In the genomic region with DNA sequence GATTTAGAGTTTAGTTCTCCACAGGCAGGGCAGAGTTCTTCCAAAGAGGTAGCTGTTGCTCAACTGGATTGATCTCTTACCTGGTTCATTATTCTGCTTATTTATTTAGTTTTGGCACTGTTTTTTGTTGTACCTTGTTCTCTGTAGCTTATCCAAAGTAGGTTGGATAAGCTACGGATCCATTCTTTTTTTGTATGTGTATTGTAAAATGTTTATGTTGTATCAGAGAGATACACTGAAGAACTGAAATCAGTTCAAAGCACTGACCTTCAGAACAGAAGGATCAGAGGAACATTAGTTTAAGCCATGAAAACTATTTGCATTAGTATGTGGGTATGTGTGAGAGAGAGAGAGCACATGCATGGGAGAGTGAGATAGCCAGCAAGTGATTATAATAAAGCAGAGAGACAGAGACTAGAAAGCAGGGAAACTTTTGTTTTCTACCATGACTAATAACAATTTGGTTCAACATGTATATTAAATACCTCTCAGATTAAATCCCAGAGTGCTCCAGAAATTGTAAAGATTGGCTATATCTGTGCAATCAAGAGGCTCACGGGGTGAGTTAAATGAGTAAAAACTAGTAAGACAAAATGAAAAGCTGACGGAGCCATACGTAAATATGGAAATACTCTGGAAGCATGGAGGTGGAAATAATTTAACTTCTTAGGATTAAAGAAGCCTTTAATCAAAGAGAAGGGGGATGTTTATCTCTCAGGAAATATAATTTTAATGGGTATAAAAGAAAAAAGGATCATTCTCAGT, we compare ENCODE assay signal across 1 cellular context.
TF ChIP-seq lines count a peak whose summit lies in the region.

No MANE protein-coding gene starts in this region.

TF ChIP-seq in GM23338, 12 proteins besides CTCF, POLR2A, EP300 and RAD21 (continued from another document):
- TF ChIP-seq, protein P1, sequence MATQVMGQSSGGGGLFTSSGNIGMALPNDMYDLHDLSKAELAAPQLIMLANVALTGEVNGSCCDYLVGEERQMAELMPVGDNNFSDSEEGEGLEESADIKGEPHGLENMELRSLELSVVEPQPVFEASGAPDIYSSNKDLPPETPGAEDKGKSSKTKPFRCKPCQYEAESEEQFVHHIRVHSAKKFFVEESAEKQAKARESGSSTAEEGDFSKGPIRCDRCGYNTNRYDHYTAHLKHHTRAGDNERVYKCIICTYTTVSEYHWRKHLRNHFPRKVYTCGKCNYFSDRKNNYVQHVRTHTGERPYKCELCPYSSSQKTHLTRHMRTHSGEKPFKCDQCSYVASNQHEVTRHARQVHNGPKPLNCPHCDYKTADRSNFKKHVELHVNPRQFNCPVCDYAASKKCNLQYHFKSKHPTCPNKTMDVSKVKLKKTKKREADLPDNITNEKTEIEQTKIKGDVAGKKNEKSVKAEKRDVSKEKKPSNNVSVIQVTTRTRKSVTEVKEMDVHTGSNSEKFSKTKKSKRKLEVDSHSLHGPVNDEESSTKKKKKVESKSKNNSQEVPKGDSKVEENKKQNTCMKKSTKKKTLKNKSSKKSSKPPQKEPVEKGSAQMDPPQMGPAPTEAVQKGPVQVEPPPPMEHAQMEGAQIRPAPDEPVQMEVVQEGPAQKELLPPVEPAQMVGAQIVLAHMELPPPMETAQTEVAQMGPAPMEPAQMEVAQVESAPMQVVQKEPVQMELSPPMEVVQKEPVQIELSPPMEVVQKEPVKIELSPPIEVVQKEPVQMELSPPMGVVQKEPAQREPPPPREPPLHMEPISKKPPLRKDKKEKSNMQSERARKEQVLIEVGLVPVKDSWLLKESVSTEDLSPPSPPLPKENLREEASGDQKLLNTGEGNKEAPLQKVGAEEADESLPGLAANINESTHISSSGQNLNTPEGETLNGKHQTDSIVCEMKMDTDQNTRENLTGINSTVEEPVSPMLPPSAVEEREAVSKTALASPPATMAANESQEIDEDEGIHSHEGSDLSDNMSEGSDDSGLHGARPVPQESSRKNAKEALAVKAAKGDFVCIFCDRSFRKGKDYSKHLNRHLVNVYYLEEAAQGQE (IDR thresholded peaks at IDR 0.05; ENCODE audit: unreplicated experiment): no peak
- TF ChIP-seq, protein P2, sequence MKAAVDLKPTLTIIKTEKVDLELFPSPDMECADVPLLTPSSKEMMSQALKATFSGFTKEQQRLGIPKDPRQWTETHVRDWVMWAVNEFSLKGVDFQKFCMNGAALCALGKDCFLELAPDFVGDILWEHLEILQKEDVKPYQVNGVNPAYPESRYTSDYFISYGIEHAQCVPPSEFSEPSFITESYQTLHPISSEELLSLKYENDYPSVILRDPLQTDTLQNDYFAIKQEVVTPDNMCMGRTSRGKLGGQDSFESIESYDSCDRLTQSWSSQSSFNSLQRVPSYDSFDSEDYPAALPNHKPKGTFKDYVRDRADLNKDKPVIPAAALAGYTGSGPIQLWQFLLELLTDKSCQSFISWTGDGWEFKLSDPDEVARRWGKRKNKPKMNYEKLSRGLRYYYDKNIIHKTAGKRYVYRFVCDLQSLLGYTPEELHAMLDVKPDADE (IDR thresholded peaks at IDR 0.05): no peak
- no peak for TF ChIP-seq STAT1 (IDR thresholded peaks at IDR 0.05; ENCODE audit: unreplicated experiment)
- TF ChIP-seq, protein P3, sequence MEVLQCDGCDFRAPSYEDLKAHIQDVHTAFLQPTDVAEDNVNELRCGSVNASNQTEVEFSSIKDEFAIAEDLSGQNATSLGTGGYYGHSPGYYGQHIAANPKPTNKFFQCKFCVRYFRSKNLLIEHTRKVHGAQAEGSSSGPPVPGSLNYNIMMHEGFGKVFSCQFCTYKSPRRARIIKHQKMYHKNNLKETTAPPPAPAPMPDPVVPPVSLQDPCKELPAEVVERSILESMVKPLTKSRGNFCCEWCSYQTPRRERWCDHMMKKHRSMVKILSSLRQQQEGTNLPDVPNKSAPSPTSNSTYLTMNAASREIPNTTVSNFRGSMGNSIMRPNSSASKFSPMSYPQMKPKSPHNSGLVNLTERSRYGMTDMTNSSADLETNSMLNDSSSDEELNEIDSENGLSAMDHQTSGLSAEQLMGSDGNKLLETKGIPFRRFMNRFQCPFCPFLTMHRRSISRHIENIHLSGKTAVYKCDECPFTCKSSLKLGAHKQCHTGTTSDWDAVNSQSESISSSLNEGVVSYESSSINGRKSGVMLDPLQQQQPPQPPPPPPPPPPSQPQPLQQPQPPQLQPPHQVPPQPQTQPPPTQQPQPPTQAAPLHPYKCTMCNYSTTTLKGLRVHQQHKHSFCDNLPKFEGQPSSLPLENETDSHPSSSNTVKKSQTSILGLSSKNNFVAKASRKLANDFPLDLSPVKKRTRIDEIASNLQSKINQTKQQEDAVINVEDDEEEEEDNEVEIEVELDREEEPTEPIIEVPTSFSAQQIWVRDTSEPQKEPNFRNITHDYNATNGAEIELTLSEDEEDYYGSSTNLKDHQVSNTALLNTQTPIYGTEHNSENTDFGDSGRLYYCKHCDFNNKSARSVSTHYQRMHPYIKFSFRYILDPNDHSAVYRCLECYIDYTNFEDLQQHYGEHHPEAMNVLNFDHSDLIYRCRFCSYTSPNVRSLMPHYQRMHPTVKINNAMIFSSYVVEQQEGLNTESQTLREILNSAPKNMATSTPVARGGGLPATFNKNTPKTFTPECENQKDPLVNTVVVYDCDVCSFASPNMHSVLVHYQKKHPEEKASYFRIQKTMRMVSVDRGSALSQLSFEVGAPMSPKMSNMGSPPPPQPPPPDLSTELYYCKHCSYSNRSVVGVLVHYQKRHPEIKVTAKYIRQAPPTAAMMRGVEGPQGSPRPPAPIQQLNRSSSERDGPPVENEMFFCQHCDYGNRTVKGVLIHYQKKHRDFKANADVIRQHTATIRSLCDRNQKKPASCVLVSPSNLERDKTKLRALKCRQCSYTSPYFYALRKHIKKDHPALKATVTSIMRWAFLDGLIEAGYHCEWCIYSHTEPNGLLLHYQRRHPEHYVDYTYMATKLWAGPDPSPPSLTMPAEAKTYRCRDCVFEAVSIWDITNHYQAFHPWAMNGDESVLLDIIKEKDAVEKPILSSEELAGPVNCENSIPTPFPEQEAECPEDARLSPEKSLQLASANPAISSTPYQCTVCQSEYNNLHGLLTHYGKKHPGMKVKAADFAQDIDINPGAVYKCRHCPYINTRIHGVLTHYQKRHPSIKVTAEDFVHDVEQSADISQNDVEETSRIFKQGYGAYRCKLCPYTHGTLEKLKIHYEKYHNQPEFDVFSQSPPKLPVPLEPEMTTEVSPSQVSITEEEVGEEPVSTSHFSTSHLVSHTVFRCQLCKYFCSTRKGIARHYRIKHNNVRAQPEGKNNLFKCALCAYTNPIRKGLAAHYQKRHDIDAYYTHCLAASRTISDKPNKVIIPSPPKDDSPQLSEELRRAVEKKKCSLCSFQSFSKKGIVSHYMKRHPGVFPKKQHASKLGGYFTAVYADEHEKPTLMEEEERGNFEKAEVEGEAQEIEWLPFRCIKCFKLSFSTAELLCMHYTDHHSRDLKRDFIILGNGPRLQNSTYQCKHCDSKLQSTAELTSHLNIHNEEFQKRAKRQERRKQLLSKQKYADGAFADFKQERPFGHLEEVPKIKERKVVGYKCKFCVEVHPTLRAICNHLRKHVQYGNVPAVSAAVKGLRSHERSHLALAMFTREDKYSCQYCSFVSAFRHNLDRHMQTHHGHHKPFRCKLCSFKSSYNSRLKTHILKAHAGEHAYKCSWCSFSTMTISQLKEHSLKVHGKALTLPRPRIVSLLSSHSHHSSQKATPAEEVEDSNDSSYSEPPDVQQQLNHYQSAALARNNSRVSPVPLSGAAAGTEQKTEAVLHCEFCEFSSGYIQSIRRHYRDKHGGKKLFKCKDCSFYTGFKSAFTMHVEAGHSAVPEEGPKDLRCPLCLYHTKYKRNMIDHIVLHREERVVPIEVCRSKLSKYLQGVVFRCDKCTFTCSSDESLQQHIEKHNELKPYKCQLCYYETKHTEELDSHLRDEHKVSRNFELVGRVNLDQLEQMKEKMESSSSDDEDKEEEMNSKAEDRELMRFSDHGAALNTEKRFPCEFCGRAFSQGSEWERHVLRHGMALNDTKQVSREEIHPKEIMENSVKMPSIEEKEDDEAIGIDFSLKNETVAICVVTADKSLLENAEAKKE (CRISPR knock-in tag; IDR thresholded peaks at IDR 0.05): no peak
- no peak for TF ChIP-seq NANOG (IDR thresholded peaks at IDR 0.05; ENCODE audit: borderline replicate concordance)
